In the genomic region with DNA sequence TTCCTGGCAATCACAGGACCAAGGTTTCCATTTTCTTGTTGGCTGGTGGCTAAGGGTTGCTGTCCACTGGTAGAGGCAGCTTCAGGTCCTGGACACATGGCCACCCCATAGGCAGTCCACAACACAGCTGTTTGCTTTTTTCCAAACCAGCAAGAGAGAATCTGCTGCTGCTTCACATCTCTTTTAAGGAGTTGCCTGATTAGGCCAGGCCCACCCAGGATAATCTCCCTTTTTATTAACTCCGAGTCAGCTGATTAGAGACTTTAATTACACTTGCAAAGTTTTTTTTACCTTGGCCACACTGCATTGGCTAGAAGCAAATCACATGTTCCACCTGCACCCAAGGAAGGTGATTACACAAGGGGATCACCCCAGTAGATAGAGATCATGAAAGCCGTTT, we compare ENCODE assay signal across 10 cellular contexts.
"Had no signal": no experiment of that assay in that cellular context is flagged by ENCODE, and none has a peak within 500 bp of the region (broad histone marks: within the 10 kb centered on the region; RNA-seq: fewer than 3 reads in every experiment).

No MANE protein-coding gene starts in this region.

- H3K9ac ChIP-seq: GM23248 had no signal

- H3K4me1 ChIP-seq: HAP-1 had no signal

- H2AFZ ChIP-seq: GM23248, GM23338 had no signal

- H3K36me3 ChIP-seq: HAP-1 had no signal

- H3K9me3 ChIP-seq: HAP-1 had no signal

- H3K4me3 ChIP-seq: GM23248, GM23338, HAP-1 had no signal

- FAIRE-seq: H54 had no signal

- H3K4me2 ChIP-seq: GM23338 had no signal

- ATAC-seq: GM23338, HCT116 had no signal

- H3K27ac ChIP-seq: GM23248 had no signal

- DNase-seq: GM23248, GOT3, H7, H9, HCEC 1CT, HFFc6 had no signal
